Comparison of ENCODE assay signal across 8 cellular contexts in genomic region chr11:125903753-125904659, GRCh38. TPM values are rescaled to one million over a fixed set of nuclear protein-coding genes. Genes with fewer than 3 reads are reported as not detected.
DNase-seq lines count a peak whose midpoint lies in the region; TF ChIP-seq lines count a peak whose summit lies in the region.

Gene DDX25, plus strand, starts transcription at chr11:125904508. Its CDS starts 10 bp downstream, at chr11:125904518.

- H3K9ac ChIP-seq in HUES6 (ENCODE audit: low read length), result peak within 1 kb of the TSS; percentile 17
- H3K9ac ChIP-seq in mesenchymal stem cell (ENCODE audit: low read length), result no peak within 1 kb of the TSS

- no peak within 1 kb of the TSS for H4K8ac ChIP-seq in mesenchymal stem cell (ENCODE audit: low read length)

- H2BK12ac ChIP-seq in mesenchymal stem cell (ENCODE audit: low read length in 2 of 2), result no peak within 1 kb of the TSS

- H4K91ac ChIP-seq in mesenchymal stem cell (ENCODE audit: low read length), result no peak within 1 kb of the TSS

- WGBS in mesenchymal stem cell, result 8% methylated on average over 53 of the region's 81 CpGs
- 2% methylated on average over 17 to 72 of the region's 81 CpGs for WGBS in testis, 2 donors

- H3K27me3 ChIP-seq in HUES6 (ENCODE audit: control insufficient read depth, insufficient read depth, low read length), result peaks cover 22% of the 10 kb centered on the region
- H3K27me3 ChIP-seq in mesenchymal stem cell (ENCODE audit: control insufficient read depth in 1 of 2, insufficient read depth in 1 of 2, low read length in 2 of 2), result peaks cover 37 to 38% of the 10 kb centered on the region in 2 experiments
- H3K27me3 ChIP-seq in testis, result no peaks in the 10 kb centered on the region

- no peak within 1 kb of the TSS for H3K18ac ChIP-seq in mesenchymal stem cell (ENCODE audit: low read depth in 1 of 2, low read length in 2 of 2)

- H3K4me1 ChIP-seq in HUES6 (ENCODE audit: control insufficient read depth, insufficient read depth, low read length) (0 out of 2 replicates have a peak, but pooled peaks cover 2% of the 10 kb centered on the region), mesenchymal stem cell (ENCODE audit: control insufficient read depth, insufficient read depth, low read depth, low read length) (peaks cover 11% of the 10 kb centered on the region), testis (peaks cover 6% of the 10 kb centered on the region)

- H3K4ac ChIP-seq in mesenchymal stem cell (ENCODE audit: low read depth in 1 of 2, low read length in 2 of 2), result no peak within 1 kb of the TSS

- no peak within 1 kb of the TSS for H2BK5ac ChIP-seq in mesenchymal stem cell (ENCODE audit: low read depth, low read length, poor library complexity, severe bottlenecking)

- no peak within 1 kb of the TSS for H3K23ac ChIP-seq in mesenchymal stem cell (ENCODE audit: low read length in 2 of 2)

- H2BK120ac ChIP-seq in mesenchymal stem cell (ENCODE audit: low read depth, low read length), result no peak within 1 kb of the TSS

- H3K9me3 ChIP-seq in HUES6 (ENCODE audit: control insufficient read depth, insufficient read depth, low read depth, low read length) (peaks cover 4% of the 10 kb centered on the region; the same call in 1 of the 2 replicates), mesenchymal stem cell (ENCODE audit: control insufficient read depth, low read length) (no peaks in the 10 kb centered on the region), testis (no peaks in the 10 kb centered on the region)

- TF ChIP-seq POLR2A in testis (IDR thresholded peaks at IDR 0.05), result no peak

- no peak within 1 kb of the TSS for H3K27ac ChIP-seq in HUES6 (ENCODE audit: low read depth, low read length)
- H3K27ac ChIP-seq in coronary artery, result no peak within 1 kb of the TSS
- H3K27ac ChIP-seq in mesenchymal stem cell (ENCODE audit: low read length, poor library complexity, severe bottlenecking), result no peak within 1 kb of the TSS
- no peak within 1 kb of the TSS for H3K27ac ChIP-seq in testis

- in situ Hi-C loops in SK-MEL-5 (cut with HindIII; ENCODE audit: low pct_unique_long_range_greater_than_20kb, low sequenced_read_pairs), result loop anchor here (25.0 kb wide), 1 partner anchor 308 kb away; the partner anchor contains the start of genes FAM118B and RPUSD4

- peaks cover 16% of the 10 kb centered on the region for H3K79me1 ChIP-seq in mesenchymal stem cell (replicated peaks; ENCODE audit: low read length, poor library complexity, severe bottlenecking)

- DNase-seq in SK-MEL-5 (ENCODE audit: low read depth, low spot score), result peak; percentile 27
- no peak for DNase-seq in coronary artery (ENCODE audit: low spot score)
- no peak for DNase-seq in mesenchymal stem cell
- DNase-seq in testis, result peak; percentile 58
- DNase-seq in COLO668 (lab: John Stamatoyannopoulos, UW; ENCODE audit: unreplicated experiment), result no peak
- no peak for DNase-seq in glomerular visceral epithelial cell (ENCODE audit: extremely low spot score)
- no peak for DNase-seq in NCI-H2029 treated with DMSO at 0.1 percent for 48 hours (lab: John Stamatoyannopoulos, UW)

- H2AFZ ChIP-seq in mesenchymal stem cell (ENCODE audit: low read depth, low read length), result no peak within 1 kb of the TSS

- H3K4me3 ChIP-seq in HUES6 (ENCODE audit: low read depth, low read length), result peak within 1 kb of the TSS; percentile 90
- H3K4me3 ChIP-seq in coronary artery, result peak within 1 kb of the TSS; percentile 70
- peak within 1 kb of the TSS in 1 of 2 experiments; percentile 82 for H3K4me3 ChIP-seq in mesenchymal stem cell (ENCODE audit: insufficient read depth in 1 of 2, low read depth in 1 of 2, low read length in 2 of 2)
- H3K4me3 ChIP-seq in testis, result peak within 1 kb of the TSS; percentile 55 to 70

- no peak within 1 kb of the TSS for H2AK5ac ChIP-seq in mesenchymal stem cell (ENCODE audit: low read length, severe bottlenecking)

- peak within 1 kb of the TSS; percentile 21 for H2BK15ac ChIP-seq in mesenchymal stem cell (ENCODE audit: low read depth, poor library complexity, severe bottlenecking)

- peaks cover 15% of the 10 kb centered on the region for H3K36me3 ChIP-seq in HUES6 (ENCODE audit: control insufficient read depth, insufficient read depth, low read length)
- H3K36me3 ChIP-seq in mesenchymal stem cell (ENCODE audit: control insufficient read depth in 1 of 2, insufficient read depth in 2 of 2, low read depth in 1 of 2, low read length in 2 of 2), result peaks cover 6 to 15% of the 10 kb centered on the region in 2 experiments
- no peaks in the 10 kb centered on the region for H3K36me3 ChIP-seq in testis (ENCODE audit: low read depth, missing control alignments)

- intact Hi-C loops in testis (cut with DNase I; ENCODE audit: low total_unique reads), result no loop called here

- no peak within 1 kb of the TSS for H3K14ac ChIP-seq in mesenchymal stem cell (ENCODE audit: low read length in 2 of 2)

- peak within 1 kb of the TSS; percentile 60 for H3K4me2 ChIP-seq in mesenchymal stem cell (ENCODE audit: low read length, poor library complexity, severe bottlenecking)

- no peak for TF ChIP-seq CTCF in coronary artery (IDR thresholded peaks at IDR 0.05)
- no peak for TF ChIP-seq CTCF in testis (IDR thresholded peaks at IDR 0.05)

RNA-seq across cellular contexts. Expression of gene DDX25, which starts in this region (rescaled TPM):
- total RNA-seq in SK-MEL-5 (2014; rRNA removed; shearing (Covaris generic)), result 0.96 and 1.5 TPM in 2 replicates
- polyA plus RNA-seq in SK-MEL-5 (2015; cell fraction: cytosol; rRNA removed), result 1.4 and 1.6 TPM in 2 replicates
- polyA plus RNA-seq in SK-MEL-5 (2015; cell fraction: nucleus; rRNA removed), result 4.8 and 6.3 TPM in 2 replicates
- polyA plus RNA-seq in mesenchymal stem cell (2013, experiment 1 of 2), result not detected
- not detected for polyA plus RNA-seq in mesenchymal stem cell (2013, experiment 2 of 2)
- 10 to 100 TPM; 46.4 to 53.8 TPM for total RNA-seq in testis
- polyA plus RNA-seq in testis (ENCODE audit: insufficient read depth, low read depth, low replicate concordance), result 257 TPM

Comparison
In these comparisons a context has a peak if more than half of its experiments do, and no peak if none do; other contexts are left out.
1. RNA of gene DDX25 (total RNA-seq): 46.4 to 53.8 TPM in testis; 0.96 to 1.5 TPM in SK-MEL-5; every median in the first group is over 10 times any median in the second.
2. DNase-seq: peak in SK-MEL-5 (single experiment) and testis (single experiment); none in coronary artery (single experiment), mesenchymal stem cell (single experiment), COLO668 (single experiment), glomerular visceral epithelial cell (single experiment) and NCI-H2029 treated with DMSO at 0.1 percent for 48 hours (single experiment).